Comparison of ENCODE assay signal across 13 cellular contexts in genomic region chr3:186815490-186815889, GRCh38. TPM values are rescaled to one million over a fixed set of nuclear protein-coding genes. Genes with fewer than 3 reads are reported as not detected.
DNase-seq lines count a peak whose midpoint lies in the region; ATAC-seq and TF ChIP-seq lines count a peak whose summit lies in the region.
"Had no signal": no experiment of that assay in that cellular context is flagged by ENCODE, and none has a peak within 500 bp of the region (broad histone marks: within the 10 kb centered on the region; RNA-seq: fewer than 3 reads in every experiment).

No MANE protein-coding gene starts in this region.

- peaks cover 0 to 2% (median 0%) of the 10 kb centered on the region in 4 donors for H3K4me1 Mint-ChIP-seq in CD4-positive, alpha-beta memory T cell

- CTCF ChIA-PET in SK-N-SH (lab: Yijun Ruan, JAX), result no interaction called here
- CTCF ChIA-PET in CD4-positive, alpha-beta memory T cell (lab: Charles Lee; ENCODE audit: partially characterized antibody), result no interaction called here

- H3K9me3 Mint-ChIP-seq in CD4-positive, alpha-beta memory T cell, result no peaks in the 10 kb centered on the region
- H3K9me3 Mint-ChIP-seq: activated CD8-positive, alpha-beta T cell treated with anti-CD3 and anti-CD28 coated beads for 36 hours; type B pancreatic cell had no signal

- H3K9me3 ChIP-seq in SK-N-SH (no peaks in the 10 kb centered on the region), smooth muscle cell (replicated peaks; ENCODE audit: low read depth) (no peaks in the 10 kb centered on the region)
- H3K9me3 ChIP-seq in CD4-positive, alpha-beta memory T cell (ENCODE audit: control insufficient read depth in 1 of 2, low read length in 2 of 2), result no peaks in the 10 kb centered on the region
- H3K9me3 ChIP-seq: pancreas had no signal

- 87% methylated on average over 1 of the region's 1 CpG for WGBS in SK-N-SH (ENCODE audit: low lambda C conversion rate)
- WGBS in smooth muscle cell (ENCODE audit: low lambda C conversion rate), result 80% methylated on average over 1 of the region's 1 CpG

- H3K4me2 ChIP-seq in SK-N-SH (no peak overlapping the region), smooth muscle cell (no peak overlapping the region)

- in situ Hi-C loops in astrocyte of the spinal cord (cut with HindIII; ENCODE audit: low sequenced_read_pairs), result no loop called here

- H3F3A ChIP-seq in SK-N-SH (replicated peaks; ENCODE audit: insufficient read depth), result no peaks in the 10 kb centered on the region
- H3F3A ChIP-seq in smooth muscle cell (ENCODE audit: low read depth), result no peaks in the 10 kb centered on the region

- H3K36me3 Mint-ChIP-seq in CD4-positive, alpha-beta memory T cell, result no peaks in the 10 kb centered on the region
- H3K36me3 Mint-ChIP-seq: type B pancreatic cell had no signal

- H4K20me1 ChIP-seq in SK-N-SH (ENCODE audit: insufficient read depth) (no peaks in the 10 kb centered on the region), smooth muscle cell (ENCODE audit: low read depth) (no peaks in the 10 kb centered on the region)

- no peaks in the 10 kb centered on the region for H3K9me2 ChIP-seq in SK-N-SH

- POLR2A ChIA-PET in SK-N-SH (lab: Yijun Ruan, JAX), result no interaction called here
- POLR2A ChIA-PET in CD4-positive, alpha-beta memory T cell (lab: Charles Lee; ENCODE audit: partially characterized antibody), result no interaction called here

- no peaks in the 10 kb centered on the region for H3K27me3 ChIP-seq in SK-N-SH (ENCODE audit: insufficient read depth)
- H3K27me3 ChIP-seq in smooth muscle cell (ENCODE audit: low read depth), result no peaks in the 10 kb centered on the region
- no peaks in the 10 kb centered on the region for H3K27me3 ChIP-seq in CD4-positive, alpha-beta memory T cell (ENCODE audit: insufficient read depth, low read length)
- H3K27me3 ChIP-seq: pancreas had no signal

- no peak for DNase-seq in SK-N-SH
- DNase-seq in NCI-H460 (ENCODE audit: extremely low read depth, low read depth), result peak; percentile 24
- DNase-seq in astrocyte of the spinal cord (ENCODE audit: low read depth, low spot score), result peak; percentile 37
- DNase-seq in smooth muscle cell (lab: John Stamatoyannopoulos, UW; ENCODE audit: unreplicated experiment), result no peak
- DNase-seq in CD4-positive, alpha-beta memory T cell, result no peak
- DNase-seq: activated CD8-positive, alpha-beta T cell treated with anti-CD3 and anti-CD28 coated beads for 36 hours; NCI-H1092; pancreas had no signal

- H3K27me3 Mint-ChIP-seq in CD4-positive, alpha-beta memory T cell, result peaks cover 2% of the 10 kb centered on the region in 2 donors

- H3K79me2 ChIP-seq in SK-N-SH (ENCODE audit: insufficient read depth), result no peaks in the 10 kb centered on the region
- H3K79me2 ChIP-seq in smooth muscle cell (ENCODE audit: low read depth), result no peaks in the 10 kb centered on the region

- H3K4me1 ChIP-seq in SK-N-SH (ENCODE audit: control insufficient read depth in 1 of 2, insufficient read depth in 2 of 2, low read depth in 1 of 2, low read length in 1 of 2) (no peaks in the 10 kb centered on the region), smooth muscle cell (ENCODE audit: low read depth) (peaks cover 3% of the 10 kb centered on the region)
- no peaks in the 10 kb centered on the region for H3K4me1 ChIP-seq in CD4-positive, alpha-beta memory T cell (ENCODE audit: insufficient read depth, low read length)
- H3K4me1 ChIP-seq: pancreas had no signal

- H3K9ac ChIP-seq in SK-N-SH, result no peak overlapping the region
- H3K9ac ChIP-seq in smooth muscle cell (ENCODE audit: low read depth), result no peak overlapping the region

- intact Hi-C loops in CD4-positive, alpha-beta memory T cell (cut with micrococcal nuclease), result no loop called here

- H3K27ac ChIP-seq in SK-N-SH (ENCODE audit: low read depth in 2 of 2, low read length in 1 of 2) (no peak overlapping the region), smooth muscle cell (ENCODE audit: low read depth) (no peak overlapping the region)
- H3K27ac ChIP-seq in CD4-positive, alpha-beta memory T cell (ENCODE audit: low read depth, low read length), result no peak overlapping the region
- H3K27ac ChIP-seq: pancreas had no signal

- H3K4me3 ChIP-seq in SK-N-SH (ENCODE audit: low read depth in 2 of 2, low read length in 1 of 2) (no peak overlapping the region), astrocyte of the spinal cord (ENCODE audit: low read depth, low read length) (no peak overlapping the region), smooth muscle cell (no peak overlapping the region)
- no peak overlapping the region for H3K4me3 ChIP-seq in CD4-positive, alpha-beta memory T cell (ENCODE audit: low read length in 2 of 2)
- H3K4me3 ChIP-seq: pancreas had no signal

- TF ChIP-seq CTCF in SK-N-SH (IDR thresholded peaks at IDR 0.05), result no peak
- TF ChIP-seq CTCF in astrocyte of the spinal cord (IDR thresholded peaks at IDR 0.05; ENCODE audit: low read depth, low read length), result no peak
- no peak for TF ChIP-seq CTCF in smooth muscle cell (IDR thresholded peaks at IDR 0.05; ENCODE audit: borderline replicate concordance, insufficient read depth, poor library complexity, severe bottlenecking)

- no peaks in the 10 kb centered on the region for H3K36me3 ChIP-seq in SK-N-SH (replicated peaks in 1 of 2; ENCODE audit: control insufficient read depth in 1 of 2, insufficient read depth in 2 of 2, low read length in 1 of 2)
- no peaks in the 10 kb centered on the region for H3K36me3 ChIP-seq in smooth muscle cell (ENCODE audit: low read depth)
- no peaks in the 10 kb centered on the region for H3K36me3 ChIP-seq in CD4-positive, alpha-beta memory T cell (ENCODE audit: insufficient read depth, low read length)
- H3K36me3 ChIP-seq: pancreas had no signal

- no peak overlapping the region for H3K27ac Mint-ChIP-seq in CD4-positive, alpha-beta memory T cell
- H3K27ac Mint-ChIP-seq: activated CD8-positive, alpha-beta T cell treated with anti-CD3 and anti-CD28 coated beads for 36 hours; type B pancreatic cell had no signal

- TF ChIP-seq RAD21 in SK-N-SH (IDR thresholded peaks at IDR 0.05; ENCODE audit: low read length), result no peak

- H3K4me3 Mint-ChIP-seq in CD4-positive, alpha-beta memory T cell, result no peak overlapping the region
- H3K4me3 Mint-ChIP-seq: activated CD8-positive, alpha-beta T cell treated with anti-CD3 and anti-CD28 coated beads for 36 hours; type B pancreatic cell had no signal

- ATAC-seq in SK-N-SH treated with all-trans-retinoic acid at 6 μM for 48 hours (peak; percentile 56), GM19455 (IDR thresholded peaks at IDR 0.05; ENCODE audit: unreplicated experiment) (no peak), HG02970 (IDR thresholded peaks at IDR 0.05; ENCODE audit: low FRiP score, unreplicated experiment) (no peak)
- ATAC-seq: activated CD8-positive, alpha-beta T cell treated with anti-CD3 and anti-CD28 coated beads for 36 hours; pancreas; Right ventricle myocardium inferior had no signal

- H2AFZ ChIP-seq in SK-N-SH (ENCODE audit: low read depth) (no peak overlapping the region; the same call in 1 of the 2 replicates), smooth muscle cell (ENCODE audit: low read depth) (peak overlapping the region; percentile 27)

- no peak for TF ChIP-seq EP300 in SK-N-SH (IDR thresholded peaks at IDR 0.05; ENCODE audit: borderline replicate concordance in 1 of 2, low read depth in 1 of 2, low read length in 1 of 2)

TF ChIP-seq in SK-N-SH treated with all-trans-retinoic acid at 6 μM for 48 hours, 23 proteins besides CTCF, POLR2A, EP300 and RAD21 (continues in another document):
- no peak for TF ChIP-seq TOX (CRISPR knock-in tag; IDR thresholded peaks at IDR 0.05; ENCODE audit: borderline replicate concordance)

TF ChIP-seq in SK-N-SH, 30 proteins besides CTCF, POLR2A, EP300 and RAD21:
- TF ChIP-seq FOXM1 (IDR thresholded peaks at IDR 0.05; ENCODE audit: low read depth), result no peak
- no peak for TF ChIP-seq SMC3 (IDR thresholded peaks at IDR 0.05; ENCODE audit: low read depth, low read length)
- TF ChIP-seq MEF2A (IDR thresholded peaks at IDR 0.05; ENCODE audit: borderline replicate concordance, low read depth), result no peak
- no peak for TF ChIP-seq NRF1 (IDR thresholded peaks at IDR 0.05; ENCODE audit: low read depth, low read length)
- TF ChIP-seq POLR2AphosphoS5 (IDR thresholded peaks at IDR 0.05; ENCODE audit: low read depth, low read length), result no peak
- TF ChIP-seq ELF1 (IDR thresholded peaks at IDR 0.05), result no peak
- TF ChIP-seq GATA2 (CRISPR knock-in tag; IDR thresholded peaks at IDR 0.05), result no peak

RNA-seq across cellular contexts. Expression of gene RFC4, which starts 9.2 kb away (rescaled TPM):
- polyA plus RNA-seq in SK-N-SH (2012; rRNA removed) (10.7 and 13.1 TPM in 2 replicates), smooth muscle cell (24.8 and 27.8 TPM in 2 replicates)
- 16.7 and 19.9 TPM in 2 replicates for polyA plus RNA-seq in SK-N-SH (2012; cell fraction: cytosol; rRNA removed)
- 15.7 and 19.7 TPM in 2 replicates for polyA plus RNA-seq in SK-N-SH (2012; cell fraction: nucleus; rRNA removed)
- 50.3 and 65.4 TPM in 2 replicates for total RNA-seq in NCI-H460 (2014; rRNA removed; shearing (Covaris generic))
- polyA plus RNA-seq in NCI-H460 (2014; cell fraction: nucleus; rRNA removed), result 148 and 180 TPM in 2 replicates
- total RNA-seq in smooth muscle cell, result 36.4 and 45.5 TPM in 2 replicates
- 10 to 100 TPM; 21.5 to 24.6 TPM for total RNA-seq in CD4-positive, alpha-beta memory T cell
- 10 to 100 TPM; 18.4 to 19.0 TPM for polyA plus RNA-seq in CD4-positive, alpha-beta memory T cell

RNA-seq across cellular contexts. Expression of gene ADIPOQ, which starts 27.0 kb away (rescaled TPM):
- polyA plus RNA-seq in SK-N-SH (2012; rRNA removed) (not detected in 2 replicates), smooth muscle cell (not detected in 2 replicates)
- polyA plus RNA-seq in SK-N-SH (2012; cell fraction: cytosol; rRNA removed), result not detected in 2 replicates
- not detected in 2 replicates for polyA plus RNA-seq in SK-N-SH (2012; cell fraction: nucleus; rRNA removed)
- not detected in 2 replicates for total RNA-seq in NCI-H460 (2014; rRNA removed; shearing (Covaris generic))
- not detected in 2 replicates for polyA plus RNA-seq in NCI-H460 (2014; cell fraction: nucleus; rRNA removed)
- not detected in 2 replicates for total RNA-seq in smooth muscle cell
- not detected for total RNA-seq in CD4-positive, alpha-beta memory T cell
- not detected for polyA plus RNA-seq in CD4-positive, alpha-beta memory T cell
- total RNA-seq: activated CD8-positive, alpha-beta T cell treated with anti-CD3 and anti-CD28 coated beads for 36 hours had no signal

RNA-seq across cellular contexts. Expression of gene EIF4A2, which starts 32.1 kb away (rescaled TPM):
- polyA plus RNA-seq in SK-N-SH (2012; rRNA removed), result 270 and 410 TPM in 2 replicates
- polyA plus RNA-seq in SK-N-SH (2012; cell fraction: cytosol; rRNA removed), result 377 and 483 TPM in 2 replicates
- polyA plus RNA-seq in SK-N-SH (2012; cell fraction: nucleus; rRNA removed), result 226 and 617 TPM in 2 replicates
- 276 and 323 TPM in 2 replicates for total RNA-seq in NCI-H460 (2014; rRNA removed; shearing (Covaris generic))
- 783 and 1,001 TPM in 2 replicates for polyA plus RNA-seq in NCI-H460 (2014; cell fraction: nucleus; rRNA removed)
- total RNA-seq in smooth muscle cell, result 438 and 486 TPM in 2 replicates
- 94.8 and 130 TPM in 2 replicates for polyA plus RNA-seq in smooth muscle cell
- 100 to 1,000 TPM; 589 to 632 TPM for total RNA-seq in CD4-positive, alpha-beta memory T cell
- polyA plus RNA-seq in CD4-positive, alpha-beta memory T cell, result 100 to 1,000 TPM; 242 to 270 TPM

Comparison
In these comparisons a context has a peak if more than half of its experiments do, and no peak if none do; other contexts are left out.
1. DNase-seq: peak in NCI-H460 (single experiment) and astrocyte of the spinal cord (single experiment); none in SK-N-SH (single experiment), smooth muscle cell (single experiment) and CD4-positive, alpha-beta memory T cell (0 of 5).